8 cellular contexts compared by ENCODE assay signal in genomic region chr15:101295607-101296225, GRCh38. TPM values are rescaled to one million over a fixed set of nuclear protein-coding genes. Genes with fewer than 3 reads are reported as not detected.
DNase-seq lines count a peak whose midpoint lies in the region; ATAC-seq, FAIRE-seq and TF ChIP-seq lines count a peak whose summit lies in the region.

No MANE protein-coding gene starts in this region.

- H3K9me3 ChIP-seq in HAP-1 (no peaks in the 10 kb centered on the region), neural progenitor cell (ENCODE audit: low read depth) (no peaks in the 10 kb centered on the region)

- H3K27ac ChIP-seq in epithelial cell of prostate = peak overlapping the region; percentile 92
- H3K27ac ChIP-seq in neural progenitor cell = no peak overlapping the region

- H3K27me3 Mint-ChIP-seq in neural progenitor cell (ENCODE audit: insufficient read depth, low read depth) = no peaks in the 10 kb centered on the region

- H3K4me1 Mint-ChIP-seq in neural progenitor cell = peaks cover 22% of the 10 kb centered on the region

- no peaks in the 10 kb centered on the region for H3K9me3 Mint-ChIP-seq in neural progenitor cell

- no peak for ATAC-seq in HG02763 (IDR thresholded peaks at IDR 0.05; ENCODE audit: unreplicated experiment)
- no peak for ATAC-seq in HG03457 (IDR thresholded peaks at IDR 0.05; ENCODE audit: unreplicated experiment)
- ATAC-seq in GM18520 (IDR thresholded peaks at IDR 0.05; ENCODE audit: unreplicated experiment) = no peak

- peaks cover 10% of the 10 kb centered on the region for H3F3A ChIP-seq in neural progenitor cell (ENCODE audit: low read depth)

- H3K36me3 ChIP-seq in HAP-1 (replicated peaks) = peaks cover 17% of the 10 kb centered on the region
- no peaks in the 10 kb centered on the region for H3K36me3 ChIP-seq in neural progenitor cell

- H3K27me3 ChIP-seq in HAP-1 (ENCODE audit: low read depth) = no peaks in the 10 kb centered on the region
- no peaks in the 10 kb centered on the region for H3K27me3 ChIP-seq in neural progenitor cell

- no peak for FAIRE-seq in RCC 7860 (lab: Jason Lieb, UNC)

- in situ Hi-C loops in HAP-1 (cut with MboI; ENCODE audit: low sequenced_read_pairs) = loop anchor here (5.0 kb wide), 1 partner anchor 347 kb away; no protein-coding TSS in a partner anchor

- H2AFZ ChIP-seq in neural progenitor cell (replicated peaks) = peak overlapping the region; percentile 74

- H3K4me3 Mint-ChIP-seq in neural progenitor cell = peak overlapping the region; percentile 100

- peak overlapping the region; percentile 76 for H3K4me3 ChIP-seq in HAP-1
- H3K4me3 ChIP-seq in neural progenitor cell = peak overlapping the region; percentile 94

- peaks cover 41% of the 10 kb centered on the region for H4K20me1 ChIP-seq in neural progenitor cell (ENCODE audit: low read depth)

- H3K4me1 ChIP-seq in HAP-1 = peaks cover 17% of the 10 kb centered on the region
- peaks cover 7% of the 10 kb centered on the region for H3K4me1 ChIP-seq in neural progenitor cell

- DNase-seq in HAP-1 (ENCODE audit: low spot score in 2 of 2) (no peak), RCC 7860 (ENCODE audit: low spot score) (peak; percentile 9), epithelial cell of prostate (ENCODE audit: low read depth, low spot score) (no peak), neural progenitor cell (ENCODE audit: low spot score) (no peak), 8988T (no peak)

- no peaks in the 10 kb centered on the region for H3K36me3 Mint-ChIP-seq in neural progenitor cell

- peak overlapping the region; percentile 83 for H3K4me2 ChIP-seq in neural progenitor cell

- H3K9ac ChIP-seq in neural progenitor cell = peak overlapping the region; percentile 41

- TF ChIP-seq CTCF in neural progenitor cell (IDR thresholded peaks at IDR 0.05) = no peak

- H3K79me2 ChIP-seq in neural progenitor cell (ENCODE audit: low read depth) = peaks cover 51% of the 10 kb centered on the region

- no peak overlapping the region for H3K27ac Mint-ChIP-seq in neural progenitor cell

RNA-seq across cellular contexts. Expression of gene SNRPA1, which starts 0.7 kb away (rescaled TPM):
- total RNA-seq in neural progenitor cell (ENCODE audit: low replicate concordance) = 64.6 and 98.0 TPM in 2 replicates

RNA-seq across cellular contexts. Expression of gene SELENOS, which starts 18.4 kb away (rescaled TPM):
- 26.0 and 39.1 TPM in 2 replicates for total RNA-seq in neural progenitor cell (ENCODE audit: low replicate concordance)

RNA-seq across cellular contexts. Expression of gene CHSY1, which starts 43.9 kb away (rescaled TPM):
- total RNA-seq in neural progenitor cell (ENCODE audit: low replicate concordance) = 23.3 TPM in 2 replicates
